Comparison of ENCODE assay signal across 23 cellular contexts in the genomic region with DNA sequence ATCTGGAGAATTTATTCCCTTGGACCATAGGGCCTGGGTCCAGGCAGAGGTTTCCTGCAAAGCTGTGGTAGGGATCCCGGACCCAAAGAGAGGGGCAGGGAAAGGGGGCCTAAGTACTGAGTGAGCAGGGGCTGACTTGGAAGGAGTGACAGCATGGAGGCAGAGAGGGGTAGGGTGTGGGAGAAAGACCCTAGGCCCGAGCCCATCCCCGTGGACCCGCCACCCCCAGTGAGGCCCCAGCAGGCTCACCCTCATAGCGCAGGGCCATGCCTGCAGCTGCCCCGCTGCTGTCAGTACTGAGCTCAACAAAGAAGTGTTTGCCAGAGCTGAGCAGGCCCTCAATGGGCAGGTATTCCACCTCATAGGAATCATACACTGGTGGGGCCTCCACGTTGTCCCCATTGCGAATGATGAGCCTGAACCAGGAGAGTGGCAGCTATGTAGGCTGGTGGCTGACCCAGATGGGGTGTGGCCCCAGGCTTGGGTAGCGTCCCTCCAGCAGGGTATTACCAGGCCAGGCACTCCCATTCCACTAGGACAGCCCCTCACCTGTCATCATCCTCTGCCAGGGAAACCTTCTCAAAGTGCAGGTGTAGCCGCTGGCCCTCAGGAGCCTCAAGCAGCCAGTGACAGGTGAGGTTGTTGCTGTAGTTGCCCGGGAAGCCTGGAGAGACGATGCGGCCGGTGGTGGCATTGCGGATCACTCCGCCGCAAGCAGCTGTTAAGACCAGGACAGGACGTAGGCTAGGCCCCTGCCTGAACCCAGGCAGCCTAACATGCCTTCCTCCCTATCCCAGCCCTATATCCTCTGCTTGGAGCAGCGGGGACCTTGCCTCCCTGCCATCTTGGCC. TPM values are rescaled to one million over a fixed set of nuclear protein-coding genes. Genes with fewer than 3 reads are reported as not detected.
"Had no signal": no experiment of that assay in that cellular context is flagged by ENCODE, and none has a peak within 500 bp of the region (broad histone marks: within the 10 kb centered on the region; RNA-seq: fewer than 3 reads in every experiment).

No MANE protein-coding gene starts in this region.

- H3K36me3 ChIP-seq: adrenal gland, stomach had no signal

- H3K4me3 Mint-ChIP-seq: activated naive CD4-positive, alpha-beta T cell treated with anti-CD3 and anti-CD28 coated beads, Interleukin-2, amount 50 U/mL, for 24 hours; dendritic cell treated with granulocyte-macrophage colony-stimulating factor and Interleukin-4, amounts not matched to agents 40 ng/mL and 50 ng/mL, for 4 days; nephron progenitor cell; stimulated activated effector memory CD8-positive, alpha-beta T cell treated with anti-CD3 and anti-CD28 coated beads, Interleukin-12 subunit alpha, Interleukin-12 subunit beta, amount 100 ng/mL, for 72 hours; T-helper 1 cell treated with Interleukin-12 subunit alpha and Interleukin-12 subunit beta and Interleukin-4 antibody, amounts not matched to agents 30 μg/mL and 1 μg/mL, for 36 hours had no signal

- DNase-seq: activated CD4-positive, alpha-beta T cell treated with anti-CD3 and anti-CD28 coated beads, Interleukin-2, amount 50 U/mL, for 1 hour; activated CD8-positive, alpha-beta memory T cell treated with anti-CD3 and anti-CD28 coated beads for 24 hours; activated CD8-positive, alpha-beta memory T cell treated with anti-CD3 and anti-CD28 coated beads, Interleukin-2, amount 50 U/mL, for 48 hours; activated gamma-delta T cell; cerebellar nuclear complex; effector CD8-positive, alpha-beta T cell; left colon; nephron progenitor cell; occipital lobe; stimulated activated CD4-positive, alpha-beta T cell treated with anti-CD3 and anti-CD28 coated beads, Interleukin-4, amount 100 ng/mL, for 24 hours; stomach; trophoblast cell had no signal

- H3K4me3 ChIP-seq: adrenal gland, esophagus muscularis mucosa, smooth muscle cell, stomach had no signal

- ATAC-seq: activated CD4-positive, CD25-positive, alpha-beta regulatory T cell treated with anti-CD3 and anti-CD28 coated beads, Interleukin-2, amount 50 U/mL, for 24 hours; left colon; stimulated activated effector memory CD8-positive, alpha-beta T cell treated with anti-CD3 and anti-CD28 coated beads, Interleukin-12 subunit alpha, Interleukin-12 subunit beta, amount 100 ng/mL, for 72 hours had no signal

- H3K4me1 Mint-ChIP-seq: activated naive CD4-positive, alpha-beta T cell treated with anti-CD3 and anti-CD28 coated beads, Interleukin-2, amount 50 U/mL, for 24 hours; nephron progenitor cell; stimulated activated effector memory CD8-positive, alpha-beta T cell treated with anti-CD3 and anti-CD28 coated beads, Interleukin-12 subunit alpha, Interleukin-12 subunit beta, amount 100 ng/mL, for 72 hours had no signal

- H3K36me3 Mint-ChIP-seq: activated naive CD4-positive, alpha-beta T cell treated with anti-CD3 and anti-CD28 coated beads, Interleukin-2, amount 50 U/mL, for 24 hours; stimulated activated effector memory CD8-positive, alpha-beta T cell treated with anti-CD3 and anti-CD28 coated beads, Interleukin-12 subunit alpha, Interleukin-12 subunit beta, amount 100 ng/mL, for 72 hours had no signal

- H3K9me3 Mint-ChIP-seq: activated naive CD4-positive, alpha-beta T cell treated with anti-CD3 and anti-CD28 coated beads, Interleukin-2, amount 50 U/mL, for 24 hours; dendritic cell treated with granulocyte-macrophage colony-stimulating factor and Interleukin-4, amounts not matched to agents 40 ng/mL and 50 ng/mL, for 4 days; nephron progenitor cell; stimulated activated effector memory CD8-positive, alpha-beta T cell treated with anti-CD3 and anti-CD28 coated beads, Interleukin-12 subunit alpha, Interleukin-12 subunit beta, amount 100 ng/mL, for 72 hours; T-helper 1 cell treated with Interleukin-12 subunit alpha and Interleukin-12 subunit beta and Interleukin-4 antibody, amounts not matched to agents 30 μg/mL and 1 μg/mL, for 36 hours had no signal

- H3K27me3 ChIP-seq: adrenal gland had no signal

- H3K4me1 ChIP-seq: adrenal gland had no signal

- H3K4me2 ChIP-seq: smooth muscle cell had no signal

- H3K9me3 ChIP-seq: adrenal gland, esophagus muscularis mucosa, stomach had no signal

- H3K27ac Mint-ChIP-seq: activated naive CD4-positive, alpha-beta T cell treated with anti-CD3 and anti-CD28 coated beads, Interleukin-2, amount 50 U/mL, for 24 hours; dendritic cell treated with granulocyte-macrophage colony-stimulating factor and Interleukin-4, amounts not matched to agents 40 ng/mL and 50 ng/mL, for 4 days; nephron progenitor cell; progenitor cell of endocrine pancreas; T-helper 1 cell treated with Interleukin-12 subunit alpha and Interleukin-12 subunit beta and Interleukin-4 antibody, amounts not matched to agents 30 μg/mL and 1 μg/mL, for 36 hours had no signal

- H3K27ac ChIP-seq: adrenal gland, esophagus muscularis mucosa, stomach had no signal

RNA-seq across cellular contexts. Expression of a gene that starts 45.4 kb away (rescaled TPM):
- total RNA-seq: bronchial epithelial cell, endothelial cell of umbilical vein, smooth muscle cell had no signal
- polyA plus RNA-seq: endothelial cell of umbilical vein, smooth muscle cell had no signal
